Comparison of ENCODE assay signal across 9 cellular contexts in genomic region chr1:26838474-26839338, GRCh38. TPM values are rescaled to one million over a fixed set of nuclear protein-coding genes. Genes with fewer than 3 reads are reported as not detected.
DNase-seq lines count a peak whose midpoint lies in the region; ATAC-seq and TF ChIP-seq lines count a peak whose summit lies in the region.
"Had no signal": no experiment of that assay in that cellular context is flagged by ENCODE, and none has a peak within 500 bp of the region (broad histone marks: within the 10 kb centered on the region; RNA-seq: fewer than 3 reads in every experiment).

No MANE protein-coding gene starts in this region.

- peak; percentile 76 for ATAC-seq in GM21367 (IDR thresholded peaks at IDR 0.05; ENCODE audit: unreplicated experiment)
- no peak for ATAC-seq in activated naive CD8-positive, alpha-beta T cell treated with anti-CD3 and anti-CD28 coated beads, Interleukin-2, amount 10 ng/mL, durations not matched to agents 7 days and 5 days (ENCODE audit: low read depth)
- peak; percentile 99 for ATAC-seq in stimulated activated effector memory CD8-positive, alpha-beta T cell treated with anti-CD3 and anti-CD28 coated beads, Interleukin-12 subunit alpha, Interleukin-12 subunit beta, amount 100 ng/mL, for 72 hours

- peak overlapping the region; percentile 40 for H3K27ac ChIP-seq in CD8-positive, alpha-beta memory T cell (ENCODE audit: low read depth, low read length)
- H3K27ac ChIP-seq in HL-60 (replicated peaks), result 0 out of 2 replicates have a peak overlapping the region, but pooled peaks have one; percentile 12
- H3K27ac ChIP-seq: pancreas had no signal

- DNase-seq in CD8-positive, alpha-beta memory T cell, result peak in 4 of 5 donors; percentile 41 to 70 (median 56)
- DNase-seq in HL-60 (ENCODE audit: low read depth in 1 of 2, low spot score in 1 of 2) (peak in 1 of 2 experiments; percentile 53), 8988T (no peak), midbrain (lab: John Stamatoyannopoulos, UW) (no peak), H7 (no peak)
- DNase-seq in activated naive CD8-positive, alpha-beta T cell treated with anti-CD3 and anti-CD28 coated beads, Interleukin-2, amount 10 ng/mL, durations not matched to agents 7 days and 5 days, result no peak
- DNase-seq in stimulated activated effector memory CD8-positive, alpha-beta T cell treated with anti-CD3 and anti-CD28 coated beads, Interleukin-12 subunit alpha, Interleukin-12 subunit beta, amount 100 ng/mL, for 72 hours (ENCODE audit: low spot score in 2 of 2), result peak; percentile 54 to 84
- DNase-seq: pancreas had no signal

- H3K27me3 Mint-ChIP-seq in CD8-positive, alpha-beta memory T cell, result no peaks in the 10 kb centered on the region
- H3K27me3 Mint-ChIP-seq in activated naive CD8-positive, alpha-beta T cell treated with anti-CD3 and anti-CD28 coated beads, Interleukin-2, amount 10 ng/mL, durations not matched to agents 7 days and 5 days, result no peaks in the 10 kb centered on the region

- no peaks in the 10 kb centered on the region for H3K9me3 ChIP-seq in CD8-positive, alpha-beta memory T cell (ENCODE audit: low read length)
- H3K9me3 ChIP-seq: pancreas had no signal

- TF ChIP-seq CTCF in HL-60 (IDR thresholded peaks at IDR 0.05; ENCODE audit: insufficient read depth, low read length), result no peak

- peaks cover 28% of the 10 kb centered on the region for H3K4me1 ChIP-seq in CD8-positive, alpha-beta memory T cell (ENCODE audit: insufficient read depth, low read length)
- H3K4me1 ChIP-seq: pancreas had no signal

- peak overlapping the region in 4 of 7 donors; percentile 15 to 32 (median 18) for H3K4me3 Mint-ChIP-seq in CD8-positive, alpha-beta memory T cell
- H3K4me3 Mint-ChIP-seq in activated naive CD8-positive, alpha-beta T cell treated with anti-CD3 and anti-CD28 coated beads, Interleukin-2, amount 10 ng/mL, durations not matched to agents 7 days and 5 days, result no peak overlapping the region
- H3K4me3 Mint-ChIP-seq in stimulated activated effector memory CD8-positive, alpha-beta T cell treated with anti-CD3 and anti-CD28 coated beads, Interleukin-12 subunit alpha, Interleukin-12 subunit beta, amount 100 ng/mL, for 72 hours, result peak overlapping the region; percentile 51

- POLR2A ChIA-PET in CD8-positive, alpha-beta memory T cell (lab: Charles Lee), result no interaction called here
- POLR2A ChIA-PET in activated naive CD8-positive, alpha-beta T cell treated with anti-CD3 and anti-CD28 coated beads, Interleukin-2, amount 10 ng/mL, durations not matched to agents 7 days and 5 days (lab: Charles Lee), result interaction anchor here (0.6 to 1.2 kb wide), 3 partner anchors 21 to 41 kb away, joined by 3 to 4 read pairs (median 3); no protein-coding TSS in a partner anchor

- H3K36me3 ChIP-seq in CD8-positive, alpha-beta memory T cell (ENCODE audit: insufficient read depth, low read length), result peaks cover 18% of the 10 kb centered on the region
- H3K36me3 ChIP-seq in H7 (replicated peaks; ENCODE audit: control insufficient read depth, insufficient read depth, low read length), result peaks cover 13% of the 10 kb centered on the region

- H3K4me3 ChIP-seq in CD8-positive, alpha-beta memory T cell (ENCODE audit: low read length), result no peak overlapping the region
- H3K4me3 ChIP-seq in HL-60 (replicated peaks; ENCODE audit: insufficient read depth, low read length) (no peak overlapping the region), H7 (ENCODE audit: insufficient read depth, low read depth, low read length) (no peak overlapping the region)
- H3K4me3 ChIP-seq: pancreas had no signal

- no peaks in the 10 kb centered on the region for H3K27me3 ChIP-seq in CD8-positive, alpha-beta memory T cell (ENCODE audit: insufficient read depth, low read length, poor library complexity, severe bottlenecking)
- no peaks in the 10 kb centered on the region for H3K27me3 ChIP-seq in HL-60 (ENCODE audit: insufficient read depth, poor library complexity, severe bottlenecking)
- no peaks in the 10 kb centered on the region for H3K27me3 ChIP-seq in H7 (ENCODE audit: control insufficient read depth, insufficient read depth, low read length)
- H3K27me3 ChIP-seq: pancreas had no signal

- peaks cover 27 to 40% (median 34%) of the 10 kb centered on the region in 3 donors for H3K4me1 Mint-ChIP-seq in CD8-positive, alpha-beta memory T cell
- H3K4me1 Mint-ChIP-seq in activated naive CD8-positive, alpha-beta T cell treated with anti-CD3 and anti-CD28 coated beads, Interleukin-2, amount 10 ng/mL, durations not matched to agents 7 days and 5 days, result peaks cover 15% of the 10 kb centered on the region
- H3K4me1 Mint-ChIP-seq in stimulated activated effector memory CD8-positive, alpha-beta T cell treated with anti-CD3 and anti-CD28 coated beads, Interleukin-12 subunit alpha, Interleukin-12 subunit beta, amount 100 ng/mL, for 72 hours, result peaks cover 37% of the 10 kb centered on the region

- CTCF ChIA-PET in CD8-positive, alpha-beta memory T cell (lab: Charles Lee), result interaction anchor here (0.9 to 3.0 kb wide), 6 partner anchors 10 to 236 kb away, joined by 3 to 13 read pairs (median 4); no protein-coding TSS in a partner anchor

- H3K27ac Mint-ChIP-seq in CD8-positive, alpha-beta memory T cell, result peak overlapping the region; percentile 70 to 99 (median 94)
- peak overlapping the region; percentile 28 for H3K27ac Mint-ChIP-seq in activated naive CD8-positive, alpha-beta T cell treated with anti-CD3 and anti-CD28 coated beads, Interleukin-2, amount 10 ng/mL, durations not matched to agents 7 days and 5 days
- peak overlapping the region; percentile 93 for H3K27ac Mint-ChIP-seq in stimulated activated effector memory CD8-positive, alpha-beta T cell treated with anti-CD3 and anti-CD28 coated beads, Interleukin-12 subunit alpha, Interleukin-12 subunit beta, amount 100 ng/mL, for 72 hours

- H3K9me3 Mint-ChIP-seq in CD8-positive, alpha-beta memory T cell, result no peaks in the 10 kb centered on the region
- H3K9me3 Mint-ChIP-seq in activated naive CD8-positive, alpha-beta T cell treated with anti-CD3 and anti-CD28 coated beads, Interleukin-2, amount 10 ng/mL, durations not matched to agents 7 days and 5 days, result no peaks in the 10 kb centered on the region
- H3K9me3 Mint-ChIP-seq in stimulated activated effector memory CD8-positive, alpha-beta T cell treated with anti-CD3 and anti-CD28 coated beads, Interleukin-12 subunit alpha, Interleukin-12 subunit beta, amount 100 ng/mL, for 72 hours, result no peaks in the 10 kb centered on the region

- H3K36me3 Mint-ChIP-seq in CD8-positive, alpha-beta memory T cell, result peaks cover 0 to 77% (median 9%) of the 10 kb centered on the region in 3 donors
- H3K36me3 Mint-ChIP-seq in activated naive CD8-positive, alpha-beta T cell treated with anti-CD3 and anti-CD28 coated beads, Interleukin-2, amount 10 ng/mL, durations not matched to agents 7 days and 5 days, result peaks cover 34% of the 10 kb centered on the region
- peaks cover 100% of the 10 kb centered on the region for H3K36me3 Mint-ChIP-seq in stimulated activated effector memory CD8-positive, alpha-beta T cell treated with anti-CD3 and anti-CD28 coated beads, Interleukin-12 subunit alpha, Interleukin-12 subunit beta, amount 100 ng/mL, for 72 hours

RNA-seq across cellular contexts. Expression of gene ZDHHC18, which starts 12.2 kb away (rescaled TPM):
- 10 to 100 TPM; 61.5 to 66.0 TPM for total RNA-seq in CD8-positive, alpha-beta memory T cell
- 21.7 TPM for polyA plus RNA-seq in CD8-positive, alpha-beta memory T cell
- 10 to 100 TPM; 52.9 TPM for total RNA-seq in activated naive CD8-positive, alpha-beta T cell treated with anti-CD3 and anti-CD28 coated beads, Interleukin-2, amount 10 ng/mL, durations not matched to agents 7 days and 5 days
- total RNA-seq in H7 (2014; rRNA removed; shearing (Covaris generic)), result 45.5 and 50.0 TPM in 2 replicates

RNA-seq across cellular contexts. Expression of gene SFN, which starts 24.2 kb away (rescaled TPM):
- under 1 TPM in 1 of 2 experiments, not detected in 1; 0.37 TPM for total RNA-seq in CD8-positive, alpha-beta memory T cell
- polyA plus RNA-seq in CD8-positive, alpha-beta memory T cell, result not detected
- 1 to 10 TPM; 1.4 to 1.8 TPM for total RNA-seq in activated naive CD8-positive, alpha-beta T cell treated with anti-CD3 and anti-CD28 coated beads, Interleukin-2, amount 10 ng/mL, durations not matched to agents 7 days and 5 days
- total RNA-seq in H7 (2014; rRNA removed; shearing (Covaris generic)), result 7.5 and 11.3 TPM in 2 replicates

RNA-seq across cellular contexts. Expression of gene PIGV, which starts 51.0 kb away (rescaled TPM):
- total RNA-seq in CD8-positive, alpha-beta memory T cell, result 10 to 100 TPM; 23.6 to 24.9 TPM
- polyA plus RNA-seq in CD8-positive, alpha-beta memory T cell, result 19.1 TPM
- 10 to 100 TPM; 21.5 TPM for total RNA-seq in activated naive CD8-positive, alpha-beta T cell treated with anti-CD3 and anti-CD28 coated beads, Interleukin-2, amount 10 ng/mL, durations not matched to agents 7 days and 5 days
- 28.3 TPM in 2 replicates for total RNA-seq in H7 (2014; rRNA removed; shearing (Covaris generic))

RNA-seq across cellular contexts. Expression of gene GPN2, which starts 51.4 kb away (rescaled TPM):
- total RNA-seq in CD8-positive, alpha-beta memory T cell, result 10 to 100 TPM; 60.2 to 69.9 TPM
- 18.8 TPM for polyA plus RNA-seq in CD8-positive, alpha-beta memory T cell
- total RNA-seq in activated naive CD8-positive, alpha-beta T cell treated with anti-CD3 and anti-CD28 coated beads, Interleukin-2, amount 10 ng/mL, durations not matched to agents 7 days and 5 days, result 10 to 100 TPM; 30.1 to 31.2 TPM
- 40.3 and 61.9 TPM in 2 replicates for total RNA-seq in H7 (2014; rRNA removed; shearing (Covaris generic))

Comparison
In these comparisons a context has a peak if more than half of its experiments do, and no peak if none do; other contexts are left out.
1. DNase-seq: peak in CD8-positive, alpha-beta memory T cell (4 of 5) and stimulated activated effector memory CD8-positive, alpha-beta T cell treated with anti-CD3 and anti-CD28 coated beads, Interleukin-12 subunit alpha, Interleukin-12 subunit beta, amount 100 ng/mL, for 72 hours (2 of 2); none in activated naive CD8-positive, alpha-beta T cell treated with anti-CD3 and anti-CD28 coated beads, Interleukin-2, amount 10 ng/mL, durations not matched to agents 7 days and 5 days (single experiment), 8988T (single experiment), midbrain (single experiment) and H7 (single experiment).
2. H3K27ac Mint-ChIP-seq: peak in every context shown above with its lines; median percentile 94 in CD8-positive, alpha-beta memory T cell; 93 in stimulated activated effector memory CD8-positive, alpha-beta T cell treated with anti-CD3 and anti-CD28 coated beads, Interleukin-12 subunit alpha, Interleukin-12 subunit beta, amount 100 ng/mL, for 72 hours; 28 in activated naive CD8-positive, alpha-beta T cell treated with anti-CD3 and anti-CD28 coated beads, Interleukin-2, amount 10 ng/mL, durations not matched to agents 7 days and 5 days.